In genomic region chrX:71669947-71670346, GRCh38 we compare ENCODE assay signal across 9 cellular contexts. TPM values are rescaled to one million over a fixed set of nuclear protein-coding genes. Genes with fewer than 3 reads are reported as not detected.
DNase-seq lines count a peak whose midpoint lies in the region; ATAC-seq and TF ChIP-seq lines count a peak whose summit lies in the region.
"Not testable (repeated sequence)": the region's sequence is repeated elsewhere in the genome, so short reads cannot be mapped to it uniquely, and the experiment has no call there.
"Had no signal": no experiment of that assay in that cellular context is flagged by ENCODE, and none has a peak within 500 bp of the region (broad histone marks: within the 10 kb centered on the region; RNA-seq: fewer than 3 reads in every experiment).

No MANE protein-coding gene starts in this region.

- not testable (repeated sequence) for H3K36me3 Mint-ChIP-seq in stimulated activated effector memory CD8-positive, alpha-beta T cell treated with anti-CD3 and anti-CD28 coated beads, Interleukin-12 subunit alpha, Interleukin-12 subunit beta, amount 100 ng/mL, for 72 hours

- not testable (repeated sequence) for H3K9me3 Mint-ChIP-seq in stimulated activated effector memory CD8-positive, alpha-beta T cell treated with anti-CD3 and anti-CD28 coated beads, Interleukin-12 subunit alpha, Interleukin-12 subunit beta, amount 100 ng/mL, for 72 hours

- intact Hi-C loops in adrenal gland (cut with DNase I): not testable (repeated sequence)

- peak; percentile 44 for ATAC-seq in GM21529 (IDR thresholded peaks at IDR 0.05; ENCODE audit: unreplicated experiment)
- ATAC-seq in stimulated activated effector memory CD8-positive, alpha-beta T cell treated with anti-CD3 and anti-CD28 coated beads, Interleukin-12 subunit alpha, Interleukin-12 subunit beta, amount 100 ng/mL, for 72 hours: peak; percentile 63

- not testable (repeated sequence) for H3K27ac ChIP-seq in adrenal gland

- H3K27me3 ChIP-seq in adrenal gland: not testable (repeated sequence)

- not testable (repeated sequence) for H3K27ac Mint-ChIP-seq in stimulated activated effector memory CD8-positive, alpha-beta T cell treated with anti-CD3 and anti-CD28 coated beads, Interleukin-12 subunit alpha, Interleukin-12 subunit beta, amount 100 ng/mL, for 72 hours

- H3K4me3 ChIP-seq in adrenal gland; fibroblast of pulmonary artery (replicated peaks; ENCODE audit: low read depth, low read length): not testable (repeated sequence)

- WGBS in adrenal gland, 4 donors: 36 to 49% (median 40%) methylated on average over 10 of the region's 10 CpGs; no CpG with 5 or more reads in 1 of the 4 donors

- H3K9me3 ChIP-seq in adrenal gland (replicated peaks in 1 of 3): not testable (repeated sequence)

- TF ChIP-seq CTCF in adrenal gland (IDR thresholded peaks at IDR 0.05) (peak in 4 of 6 experiments; percentile 7 to 38 (median 32)), fibroblast of pulmonary artery (IDR thresholded peaks at IDR 0.05; ENCODE audit: low read length, missing control alignments) (peak; percentile 26)

- H3K4me3 Mint-ChIP-seq in stimulated activated effector memory CD8-positive, alpha-beta T cell treated with anti-CD3 and anti-CD28 coated beads, Interleukin-12 subunit alpha, Interleukin-12 subunit beta, amount 100 ng/mL, for 72 hours: not testable (repeated sequence)

- H3K4me1 Mint-ChIP-seq in stimulated activated effector memory CD8-positive, alpha-beta T cell treated with anti-CD3 and anti-CD28 coated beads, Interleukin-12 subunit alpha, Interleukin-12 subunit beta, amount 100 ng/mL, for 72 hours: peaks cover 21% of the 10 kb centered on the region

- not testable (repeated sequence) for TF ChIP-seq POLR2A in adrenal gland (IDR thresholded peaks at IDR 0.05)

- H3K36me3 ChIP-seq in adrenal gland (replicated peaks in 1 of 2): not testable (repeated sequence)

- not testable (repeated sequence) for H3K4me1 ChIP-seq in adrenal gland (replicated peaks in 1 of 2)

- DNase-seq in D341Med (ENCODE audit: low spot score): peak; percentile 65
- DNase-seq in NCI-H1092 (lab: John Stamatoyannopoulos, UW): peak; percentile 15
- DNase-seq in SW480 (ENCODE audit: low spot score): peak; percentile 26
- DNase-seq in adrenal gland; fibroblast of pulmonary artery (ENCODE audit: low read depth): not testable (repeated sequence)
- DNase-seq in lung microvascular endothelial cell (ENCODE audit: low read depth in 2 of 2): peak; percentile 16 to 28
- peak in 1 of 2 donors; percentile 50 for DNase-seq in stimulated activated effector memory CD8-positive, alpha-beta T cell treated with anti-CD3 and anti-CD28 coated beads, Interleukin-12 subunit alpha, Interleukin-12 subunit beta, amount 100 ng/mL, for 72 hours (ENCODE audit: low spot score in 2 of 2)

RNA-seq across cellular contexts. Expression of gene CXorf49, which starts 48.1 kb away (rescaled TPM):
- total RNA-seq in adrenal gland: not detected
- not detected for polyA plus RNA-seq in adrenal gland
- not detected in 2 replicates for total RNA-seq in lung microvascular endothelial cell
- total RNA-seq: sigmoid colon had no signal
- polyA plus RNA-seq: sigmoid colon had no signal

RNA-seq across cellular contexts. Expression of gene CXCR3, which starts 51.6 kb away (rescaled TPM):
- total RNA-seq in adrenal gland: under 1 TPM in 5 of 8 donors, not detected in 3; 0.27 to 0.79 (median 0.39) TPM
- polyA plus RNA-seq in adrenal gland: 1 to 10 TPM in 2 of 3 donors, under 1 TPM in 1; 0.20 to 1.6 (median 1.1) TPM
- total RNA-seq in lung microvascular endothelial cell: not detected in 2 replicates
- total RNA-seq: sigmoid colon had no signal
